In the genomic region with DNA sequence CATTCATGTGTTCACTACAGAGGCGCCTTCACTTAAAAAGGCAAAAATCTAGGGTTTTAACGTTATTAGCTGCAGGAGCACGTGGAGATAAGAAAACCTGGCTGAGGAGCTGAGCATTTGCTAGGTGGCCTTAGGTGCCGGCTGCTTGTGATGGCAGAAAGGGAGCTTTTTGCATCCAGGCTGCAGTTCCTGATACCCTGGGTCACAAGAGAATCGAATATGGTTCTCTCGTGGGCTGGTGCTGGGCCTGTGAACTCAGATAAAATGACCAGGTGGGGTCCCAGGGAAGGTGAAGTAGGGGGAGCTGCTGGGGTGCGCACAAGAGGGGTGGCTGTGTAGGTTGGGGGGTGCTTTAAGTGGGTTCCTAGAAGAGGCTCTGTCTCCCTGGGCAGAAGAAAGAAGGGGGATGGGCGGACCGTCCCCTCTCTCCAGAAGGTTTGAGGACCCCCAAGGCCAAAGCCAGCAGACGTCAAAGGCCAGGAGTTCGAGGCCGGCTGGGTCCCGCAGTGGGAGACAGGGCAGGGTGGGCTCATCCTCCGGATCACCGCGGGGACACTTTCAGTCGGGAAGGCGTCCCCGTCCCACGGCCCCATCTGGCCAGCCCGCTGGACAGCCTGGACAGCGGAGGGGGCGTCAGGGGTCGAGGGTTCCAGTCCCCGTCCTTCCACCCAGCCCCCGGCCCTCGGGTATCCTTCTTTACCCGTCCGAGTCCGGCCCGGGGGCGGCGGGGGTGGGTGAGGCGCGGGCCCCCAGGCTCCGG, we compare ENCODE assay signal across 8 cellular contexts. TPM values are rescaled to one million over a fixed set of nuclear protein-coding genes. Genes with fewer than 3 reads are reported as not detected.
DNase-seq lines count a peak whose midpoint lies in the region; ATAC-seq and TF ChIP-seq lines count a peak whose summit lies in the region.

No MANE protein-coding gene starts in this region.

- CTCF ChIA-PET in Calu3 (lab: Charles Lee) = no interaction called here
- CTCF ChIA-PET in RWPE1 (lab: Yijun Ruan, JAX) = no interaction called here

- H2BK12ac ChIP-seq in neuronal stem cell (ENCODE audit: low read length) = no peak overlapping the region

- no peak overlapping the region for H3K4ac ChIP-seq in neuronal stem cell (ENCODE audit: low read length)

- H3K79me1 ChIP-seq in neuronal stem cell (ENCODE audit: low read depth, low read length) = peaks cover 8% of the 10 kb centered on the region

- H3K9ac ChIP-seq in neuronal stem cell (ENCODE audit: low read depth, low read length, poor library complexity) = peak overlapping the region; percentile 84

- ATAC-seq in HG02885 (IDR thresholded peaks at IDR 0.05; ENCODE audit: poor library complexity, unreplicated experiment) (no peak), GM18868 (IDR thresholded peaks at IDR 0.05; ENCODE audit: unreplicated experiment) (no peak)

- H3K36me3 ChIP-seq in neuronal stem cell (replicated peaks in 1 of 2; ENCODE audit: control insufficient read depth in 2 of 2, insufficient read depth in 2 of 2, low read length in 2 of 2) = no peaks in the 10 kb centered on the region

- peak overlapping the region; percentile 93 for H3K27ac Mint-ChIP-seq in Calu3 (ENCODE audit: unreplicated experiment)

- H3K4me3 ChIP-seq in neuronal stem cell (ENCODE audit: low read length in 2 of 2) = peak overlapping the region; percentile 83 to 88

- no peaks in the 10 kb centered on the region for H3K9me3 ChIP-seq in neuronal stem cell (replicated peaks in 1 of 2; ENCODE audit: control insufficient read depth in 2 of 2, insufficient read depth in 1 of 2, low read depth in 1 of 2, low read length in 2 of 2)

- H3K27ac ChIP-seq in RWPE1 (peak overlapping the region; percentile 92), neuronal stem cell (replicated peaks; ENCODE audit: low read length) (no peak overlapping the region)

- H3K23ac ChIP-seq in neuronal stem cell (ENCODE audit: low read depth, low read length, poor library complexity) = peak overlapping the region; percentile 57

- H3K4me2 ChIP-seq in neuronal stem cell (ENCODE audit: insufficient read depth, low read length, poor library complexity, severe bottlenecking) = peak overlapping the region; percentile 81

- H3K27me3 Mint-ChIP-seq in Calu3 (ENCODE audit: unreplicated experiment) = peaks cover 1% of the 10 kb centered on the region

- H3K27me3 ChIP-seq in neuronal stem cell (ENCODE audit: control insufficient read depth in 3 of 3, insufficient read depth in 3 of 3, low read depth in 1 of 3, low read length in 3 of 3) = peaks cover 0 to 29% (median 3%) of the 10 kb centered on the region in 3 experiments

- no peak overlapping the region for H4K8ac ChIP-seq in neuronal stem cell (ENCODE audit: low read depth, low read length)

- no peak overlapping the region for H4K91ac ChIP-seq in neuronal stem cell (ENCODE audit: low read depth, low read length, poor library complexity)

- TSS peak; percentile 19 for BruUV-seq in Calu3 (replicated peaks; lab: Mats Ljungman, UMichigan)

- H3K36me3 Mint-ChIP-seq in Calu3 (ENCODE audit: insufficient read depth, unreplicated experiment) = peaks cover 47% of the 10 kb centered on the region

- no CpG with 5 or more reads among the region's 36 CpGs for WGBS in neuronal stem cell (ENCODE audit: extremely low coverage in 2 of 2, insufficient read length in 2 of 2, insufficient replicate concordance in 1 of 2), 2 donors

- H3K4me1 Mint-ChIP-seq in Calu3 (ENCODE audit: low read depth, unreplicated experiment) = peaks cover 49% of the 10 kb centered on the region

- no peak overlapping the region for H2BK120ac ChIP-seq in neuronal stem cell (ENCODE audit: low read depth, low read length)

- H2AFZ ChIP-seq in neuronal stem cell (ENCODE audit: low read length) = peak overlapping the region; percentile 90

- H3K4me1 ChIP-seq in neuronal stem cell (ENCODE audit: control insufficient read depth in 2 of 2, insufficient read depth in 1 of 2, low read depth in 1 of 2, low read length in 2 of 2) = peaks cover 11 to 24% of the 10 kb centered on the region in 2 donors

- intact Hi-C loops in Calu3 (cut with micrococcal nuclease; ENCODE audit: unreplicated experiment) = no loop called here

- peak overlapping the region; percentile 63 for H3K4me3 Mint-ChIP-seq in Calu3 (ENCODE audit: low read depth, unreplicated experiment)

- H3K14ac ChIP-seq in neuronal stem cell (ENCODE audit: low read length) = peak overlapping the region; percentile 95

- no peak for TF ChIP-seq POLR2A in erythroblast (IDR thresholded peaks at IDR 0.05; ENCODE audit: low read length)

- TF ChIP-seq CTCF in Calu3 (IDR thresholded peaks at IDR 0.05; ENCODE audit: unreplicated experiment) = no peak
- no peak for TF ChIP-seq CTCF in RWPE1 (conservative IDR thresholded peaks at IDR 0.05; ENCODE audit: low read depth)

- POLR2A ChIA-PET in RWPE1 (lab: Yijun Ruan, JAX; ENCODE audit: low non-redundant PET) = no interaction called here

- no peak overlapping the region for H2BK5ac ChIP-seq in neuronal stem cell (ENCODE audit: low read length)

- peak overlapping the region; percentile 97 for H3K18ac ChIP-seq in neuronal stem cell (ENCODE audit: low read length)

- peak overlapping the region; percentile 89 for H2AK5ac ChIP-seq in neuronal stem cell (ENCODE audit: low read depth, low read length)

- H2BK15ac ChIP-seq in neuronal stem cell (ENCODE audit: low read length) = peak overlapping the region; percentile 53

- no peaks in the 10 kb centered on the region for H3K9me3 Mint-ChIP-seq in Calu3 (ENCODE audit: low read depth, unreplicated experiment)

- DNase-seq in Calu3 (peak; percentile 45), RWPE1 (ENCODE audit: low spot score) (no peak), erythroblast (lab: John Stamatoyannopoulos, UW) (peak; percentile 28 to 46), neuronal stem cell (ENCODE audit: low spot score) (no peak), glomerular visceral epithelial cell (ENCODE audit: extremely low spot score) (no peak)
- no peak for DNase-seq in stimulated activated CD4-positive, alpha-beta T cell treated with anti-CD3 and anti-CD28 coated beads, Interleukin-1b, Interleukin-23, amount 100 ng/mL, for 48 hours

RNA-seq across cellular contexts. Expression of a gene that starts 0.7 kb away (rescaled TPM):
- total RNA-seq in Calu3 (2022) = 79.9 and 82.7 TPM in 2 replicates
- 29.4 TPM for polyA plus RNA-seq in neuronal stem cell (2013, experiment 1 of 2)
- polyA plus RNA-seq in neuronal stem cell (2013, experiment 2 of 2) = 31.2 TPM

Comparison
In these comparisons a context has a peak if more than half of its experiments do, and no peak if none do; other contexts are left out.
1. DNase-seq: peak in Calu3 (single experiment) and erythroblast (2 of 2); none in RWPE1 (single experiment), neuronal stem cell (single experiment), glomerular visceral epithelial cell (single experiment) and stimulated activated CD4-positive, alpha-beta T cell treated with anti-CD3 and anti-CD28 coated beads, Interleukin-1b, Interleukin-23, amount 100 ng/mL, for 48 hours (single experiment).